In genomic region chr11:705646-706438, GRCh38 we compare ENCODE assay signal across 8 cellular contexts. TPM values are rescaled to one million over a fixed set of nuclear protein-coding genes. Genes with fewer than 3 reads are reported as not detected.
DNase-seq lines count a peak whose midpoint lies in the region; ATAC-seq, FAIRE-seq and TF ChIP-seq lines count a peak whose summit lies in the region.

Gene EPS8L2, plus strand, starts transcription at chr11:706231. Its CDS starts 3,177 bp downstream, at chr11:709408.

- peaks cover 0 to 10% (median under 1%) of the 10 kb centered on the region in 7 donors for H3K4me1 Mint-ChIP-seq in naive thymus-derived CD4-positive, alpha-beta T cell
- H3K4me1 Mint-ChIP-seq in CD8-positive, alpha-beta memory T cell: peaks cover 2 to 10% (median 4%) of the 10 kb centered on the region in 3 donors

- H3K27me3 Mint-ChIP-seq in naive thymus-derived CD4-positive, alpha-beta T cell: peaks cover 0 to 21% (median 13%) of the 10 kb centered on the region in 5 donors
- peaks cover 4 to 21% of the 10 kb centered on the region in 2 donors for H3K27me3 Mint-ChIP-seq in CD8-positive, alpha-beta memory T cell

- peak within 1 kb of the TSS; percentile 15; the same call in 1 of the 2 replicates for H3K4me2 ChIP-seq in MM.1S (ENCODE audit: low read depth, low read length)

- H3K27ac ChIP-seq in C4-2B (peak within 1 kb of the TSS; percentile 98), MM.1S (ENCODE audit: low read length) (no peak within 1 kb of the TSS), epithelial cell of prostate (peak within 1 kb of the TSS; percentile 94)
- H3K27ac ChIP-seq in naive thymus-derived CD4-positive, alpha-beta T cell (ENCODE audit: low read depth, low read length): no peak within 1 kb of the TSS
- no peak within 1 kb of the TSS for H3K27ac ChIP-seq in CD8-positive, alpha-beta memory T cell (ENCODE audit: low read depth, low read length)

- no peak within 1 kb of the TSS for H2AFZ ChIP-seq in MM.1S (ENCODE audit: low read length)

- intact Hi-C loops in naive thymus-derived CD4-positive, alpha-beta T cell (cut with micrococcal nuclease): no loop called here

- TF ChIP-seq CTCF in C4-2B (conservative IDR thresholded peaks at IDR 0.05) (no peak), MM.1S (IDR thresholded peaks at IDR 0.05; ENCODE audit: low read length) (no peak)

- FAIRE-seq in HTR-8/SVneo (lab: Jason Lieb, UNC): no peak

- H3K4me1 ChIP-seq in MM.1S (ENCODE audit: low read length): 0 out of 2 replicates have a peak, but pooled peaks cover 3% of the 10 kb centered on the region
- H3K4me1 ChIP-seq in naive thymus-derived CD4-positive, alpha-beta T cell (ENCODE audit: control insufficient read depth in 2 of 2, insufficient read depth in 2 of 2, low read length in 2 of 2): peaks cover 0 to 6% of the 10 kb centered on the region in 2 donors
- no peaks in the 10 kb centered on the region for H3K4me1 ChIP-seq in CD8-positive, alpha-beta memory T cell (ENCODE audit: insufficient read depth, low read length)

- H3K9ac ChIP-seq in MM.1S (ENCODE audit: low read length): no peak within 1 kb of the TSS

- H3K27me3 ChIP-seq in MM.1S (replicated peaks; ENCODE audit: insufficient read depth, low read length): peaks cover 40% of the 10 kb centered on the region
- H3K27me3 ChIP-seq in naive thymus-derived CD4-positive, alpha-beta T cell (ENCODE audit: control insufficient read depth in 2 of 2, insufficient read depth in 2 of 2, low read length in 2 of 2): peaks cover 0 to 6% of the 10 kb centered on the region in 2 donors
- peaks cover 14% of the 10 kb centered on the region for H3K27me3 ChIP-seq in CD8-positive, alpha-beta memory T cell (ENCODE audit: insufficient read depth, low read length, poor library complexity, severe bottlenecking)

- CTCF ChIA-PET in naive thymus-derived CD4-positive, alpha-beta T cell (lab: Charles Lee): interaction anchor here (0.7 kb wide), 1 partner anchor 12 kb away, joined by 3 read pairs; no protein-coding TSS in a partner anchor
- CTCF ChIA-PET in HEK293T (lab: Yijun Ruan, JAX): no interaction called here
- CTCF ChIA-PET in CD8-positive, alpha-beta memory T cell (lab: Charles Lee): interaction anchor here (0.8 kb wide), 1 partner anchor 20 kb away, joined by 3 read pairs; no protein-coding TSS in a partner anchor

- H3K9me3 ChIP-seq in MM.1S (replicated peaks; ENCODE audit: insufficient read depth, low read length): no peaks in the 10 kb centered on the region
- H3K9me3 ChIP-seq in naive thymus-derived CD4-positive, alpha-beta T cell (ENCODE audit: control insufficient read depth in 2 of 3, low read length in 3 of 3): no peaks in the 10 kb centered on the region
- H3K9me3 ChIP-seq in CD8-positive, alpha-beta memory T cell (ENCODE audit: low read length): no peaks in the 10 kb centered on the region

- peak; percentile 47 for ATAC-seq in naive thymus-derived CD4-positive, alpha-beta T cell

- peaks cover 0 to 5% (median 0%) of the 10 kb centered on the region in 5 donors for H3K36me3 Mint-ChIP-seq in naive thymus-derived CD4-positive, alpha-beta T cell
- peaks cover 0 to 11% (median 0%) of the 10 kb centered on the region in 3 donors for H3K36me3 Mint-ChIP-seq in CD8-positive, alpha-beta memory T cell

- H3K27ac Mint-ChIP-seq in naive thymus-derived CD4-positive, alpha-beta T cell: no peak within 1 kb of the TSS
- no peak within 1 kb of the TSS for H3K27ac Mint-ChIP-seq in CD8-positive, alpha-beta memory T cell

- POLR2A ChIA-PET in naive thymus-derived CD4-positive, alpha-beta T cell (lab: Charles Lee): interaction anchor here (1.2 to 2.0 kb wide), 2 partner anchors 11 to 15 kb away, joined by 3 to 9 read pairs; partner anchors contain the start of genes DEAF1 and TMEM80
- POLR2A ChIA-PET in HEK293T (lab: Yijun Ruan, JAX): interaction anchor here (0.6 kb wide), 1 partner anchor 170 kb away, joined by 3 read pairs; the partner anchor contains the start of gene HRAS
- POLR2A ChIA-PET in CD8-positive, alpha-beta memory T cell (lab: Charles Lee): interaction anchor here (1.5 to 1.9 kb wide), 2 partner anchors 11 to 20 kb away, joined by 4 to 7 read pairs; partner anchors contain the start of genes DEAF1 and TMEM80

- no peak for DNase-seq in MM.1S
- no peak for DNase-seq in epithelial cell of prostate (ENCODE audit: low read depth, low spot score)
- DNase-seq in naive thymus-derived CD4-positive, alpha-beta T cell: peak in 1 of 9 donors; percentile 26
- DNase-seq in HCEC 1CT: no peak
- DNase-seq in HEK293T (ENCODE audit: extremely low spot score): no peak
- DNase-seq in CD8-positive, alpha-beta memory T cell: no peak
- DNase-seq in HTR-8/SVneo (ENCODE audit: insufficient read length, low spot score): no peak

- peak within 1 kb of the TSS in 4 of 10 donors; percentile 23 to 68 (median 38) for H3K4me3 Mint-ChIP-seq in naive thymus-derived CD4-positive, alpha-beta T cell
- H3K4me3 Mint-ChIP-seq in CD8-positive, alpha-beta memory T cell: peak within 1 kb of the TSS in 3 of 7 donors; percentile 20 to 61 (median 44)

- H4K20me1 ChIP-seq in MM.1S (ENCODE audit: insufficient read depth, low read length): no peaks in the 10 kb centered on the region

- no peaks in the 10 kb centered on the region for H3F3A ChIP-seq in MM.1S (ENCODE audit: insufficient read depth, low read length)

- no peaks in the 10 kb centered on the region for H3K9me2 ChIP-seq in MM.1S (replicated peaks; ENCODE audit: insufficient read depth, low read length)

- H3K79me2 ChIP-seq in MM.1S (ENCODE audit: low read length): no peaks in the 10 kb centered on the region

- H3K9me3 Mint-ChIP-seq in naive thymus-derived CD4-positive, alpha-beta T cell: no peaks in the 10 kb centered on the region
- no peaks in the 10 kb centered on the region for H3K9me3 Mint-ChIP-seq in CD8-positive, alpha-beta memory T cell

- H3K36me3 ChIP-seq in MM.1S (replicated peaks; ENCODE audit: insufficient read depth, low read length): no peaks in the 10 kb centered on the region
- H3K36me3 ChIP-seq in naive thymus-derived CD4-positive, alpha-beta T cell (ENCODE audit: control insufficient read depth in 2 of 3, insufficient read depth in 3 of 3, low read length in 3 of 3): peaks cover 0 to 26% (median 3%) of the 10 kb centered on the region in 3 experiments
- H3K36me3 ChIP-seq in CD8-positive, alpha-beta memory T cell (ENCODE audit: insufficient read depth, low read length): no peaks in the 10 kb centered on the region

- H3K4me3 ChIP-seq in MM.1S (ENCODE audit: low read length): no peak within 1 kb of the TSS
- no peak within 1 kb of the TSS for H3K4me3 ChIP-seq in naive thymus-derived CD4-positive, alpha-beta T cell (ENCODE audit: low read length)
- H3K4me3 ChIP-seq in CD8-positive, alpha-beta memory T cell (ENCODE audit: low read length): no peak within 1 kb of the TSS

TF ChIP-seq in HEK293T, 16 proteins besides CTCF, POLR2A, EP300 and RAD21:
- TF ChIP-seq SP1 (IDR thresholded peaks at IDR 0.05) (no peak), ELF4 (IDR thresholded peaks at IDR 0.05) (no peak), FOXK2 (IDR thresholded peaks at IDR 0.05) (no peak), FOXA1 (IDR thresholded peaks at IDR 0.05) (no peak), TARDBP (IDR thresholded peaks at IDR 0.05) (no peak), BHLHE40 (IDR thresholded peaks at IDR 0.05; ENCODE audit: borderline replicate concordance) (no peak), LEF1 (IDR thresholded peaks at IDR 0.05; ENCODE audit: borderline replicate concordance) (no peak), SUZ12 (IDR thresholded peaks at IDR 0.05) (no peak), FOXM1 (IDR thresholded peaks at IDR 0.05; ENCODE audit: borderline replicate concordance) (no peak), L3MBTL2 (conservative IDR thresholded peaks at IDR 0.05) (no peak), CTBP1 (IDR thresholded peaks at IDR 0.05; ENCODE audit: borderline replicate concordance) (no peak), HDGF (IDR thresholded peaks at IDR 0.05; ENCODE audit: borderline replicate concordance) (no peak), NFRKB (IDR thresholded peaks at IDR 0.05) (no peak), ZNF384 (IDR thresholded peaks at IDR 0.05) (no peak), ARNT (IDR thresholded peaks at IDR 0.05) (no peak)
- TF ChIP-seq, protein P1, sequence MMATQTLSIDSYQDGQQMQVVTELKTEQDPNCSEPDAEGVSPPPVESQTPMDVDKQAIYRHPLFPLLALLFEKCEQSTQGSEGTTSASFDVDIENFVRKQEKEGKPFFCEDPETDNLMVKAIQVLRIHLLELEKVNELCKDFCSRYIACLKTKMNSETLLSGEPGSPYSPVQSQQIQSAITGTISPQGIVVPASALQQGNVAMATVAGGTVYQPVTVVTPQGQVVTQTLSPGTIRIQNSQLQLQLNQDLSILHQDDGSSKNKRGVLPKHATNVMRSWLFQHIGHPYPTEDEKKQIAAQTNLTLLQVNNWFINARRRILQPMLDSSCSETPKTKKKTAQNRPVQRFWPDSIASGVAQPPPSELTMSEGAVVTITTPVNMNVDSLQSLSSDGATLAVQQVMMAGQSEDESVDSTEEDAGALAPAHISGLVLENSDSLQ (IDR thresholded peaks at IDR 0.05): no peak

RNA-seq across cellular contexts. Expression of gene EPS8L2, which starts in this region (rescaled TPM):
- 10 to 100 TPM in 3 of 5 experiments, 1 to 10 TPM in 2; 7.2 to 16.6 (median 10.9) TPM for total RNA-seq in naive thymus-derived CD4-positive, alpha-beta T cell
- 1 to 10 TPM; 4.5 to 4.6 TPM for polyA plus RNA-seq in naive thymus-derived CD4-positive, alpha-beta T cell
- total RNA-seq in CD8-positive, alpha-beta memory T cell: 1 to 10 TPM; 7.0 to 7.8 TPM
- polyA plus RNA-seq in CD8-positive, alpha-beta memory T cell: 22.9 TPM

Comparison
In these comparisons a context has a peak if more than half of its experiments do, and no peak if none do; other contexts are left out.
1. H3K27ac ChIP-seq: peak in C4-2B (single experiment) and epithelial cell of prostate (single experiment); none in MM.1S (single experiment), naive thymus-derived CD4-positive, alpha-beta T cell (single experiment) and CD8-positive, alpha-beta memory T cell (single experiment).